Comparison of ENCODE assay signal across 11 cellular contexts in genomic region chr15:84645496-84645895, GRCh38.
"Had no signal": no experiment of that assay in that cellular context is flagged by ENCODE, and none has a peak within 500 bp of the region (broad histone marks: within the 10 kb centered on the region; RNA-seq: fewer than 3 reads in every experiment).

No MANE protein-coding gene starts in this region.

- H3K27ac Mint-ChIP-seq: activated T-helper 2 cell treated with anti-CD3 and anti-CD28 coated beads, Interferon-gamma antibody, Interleukin-2, Interleukin-4, amounts not matched to agents 10 μg/mL and 5 μg/mL and 100 μg/mL, durations not matched to agents 14 hours and 24 hours and 36 hours; T-cell had no signal

- DNase-seq: activated CD4-positive, alpha-beta T cell treated with anti-CD3 and anti-CD28 coated beads for 4 hours; activated CD8-positive, alpha-beta memory T cell treated with anti-CD3 and anti-CD28 coated beads for 24 hours; effector CD8-positive, alpha-beta T cell; kidney glomerular epithelial cell; stimulated activated CD4-positive, alpha-beta T cell treated with anti-CD3 and anti-CD28 coated beads, Interleukin-2, amount 100 ng/mL, for 24 hours; T-cell; WERI-Rb-1 had no signal

- H3K27ac ChIP-seq: SK-N-MC, WERI-Rb-1 had no signal

- H3K4me3 Mint-ChIP-seq: activated naive CD4-positive, alpha-beta T cell treated with anti-CD3 and anti-CD28 coated beads, Interleukin-2, amount 50 U/mL, for 24 hours; brain; T-cell had no signal

- H3K9me3 Mint-ChIP-seq: activated naive CD4-positive, alpha-beta T cell treated with anti-CD3 and anti-CD28 coated beads, Interleukin-2, amount 50 U/mL, for 24 hours; activated T-helper 2 cell treated with anti-CD3 and anti-CD28 coated beads, Interferon-gamma antibody, Interleukin-2, Interleukin-4, amounts not matched to agents 10 μg/mL and 5 μg/mL and 100 μg/mL, durations not matched to agents 14 hours and 24 hours and 36 hours; brain; T-cell had no signal

- H3K4me3 ChIP-seq: SK-N-MC had no signal

- H3K27me3 Mint-ChIP-seq: activated naive CD4-positive, alpha-beta T cell treated with anti-CD3 and anti-CD28 coated beads, Interleukin-2, amount 50 U/mL, for 24 hours; brain; T-cell had no signal
